Comparison of ENCODE assay signal across 16 cellular contexts in genomic region chr17:42130310-42130936, GRCh38. TPM values are rescaled to one million over a fixed set of nuclear protein-coding genes. Genes with fewer than 3 reads are reported as not detected.
DNase-seq lines count a peak whose midpoint lies in the region; TF ChIP-seq lines count a peak whose summit lies in the region.
"Had no signal": no experiment of that assay in that cellular context is flagged by ENCODE, and none has a peak within 500 bp of the region (broad histone marks: within the 10 kb centered on the region; RNA-seq: fewer than 3 reads in every experiment).

No MANE protein-coding gene starts in this region.

- peaks cover 37% of the 10 kb centered on the region for H3K4me1 ChIP-seq in CD4-positive, alpha-beta memory T cell (ENCODE audit: insufficient read depth, low read length)
- peaks cover 3 to 52% (median 29%) of the 10 kb centered on the region in 4 donors for H3K4me1 ChIP-seq in Peyer's patch
- peaks cover 9% of the 10 kb centered on the region for H3K4me1 ChIP-seq in effector memory CD4-positive, alpha-beta T cell (ENCODE audit: control insufficient read depth, insufficient read depth, low read length, poor library complexity, severe bottlenecking)
- H3K4me1 ChIP-seq in rectal smooth muscle tissue (ENCODE audit: control insufficient read depth, insufficient read depth, low read length): no peaks in the 10 kb centered on the region

- H3K4me1 Mint-ChIP-seq in CD4-positive, alpha-beta memory T cell: peaks cover 26 to 44% (median 33%) of the 10 kb centered on the region in 4 donors

- CTCF ChIA-PET in CD4-positive, alpha-beta memory T cell (lab: Charles Lee; ENCODE audit: partially characterized antibody): interaction anchor here (2.5 kb wide), 1 partner anchor 51 kb away, joined by 7 read pairs; the partner anchor contains the start of gene KCNH4

- H3K27ac ChIP-seq in CD4-positive, alpha-beta memory T cell (ENCODE audit: low read depth, low read length): no peak overlapping the region
- peak overlapping the region in 3 of 4 donors; percentile 38 to 86 (median 74) for H3K27ac ChIP-seq in Peyer's patch
- H3K27ac ChIP-seq in effector memory CD4-positive, alpha-beta T cell (ENCODE audit: insufficient read depth, low read length, poor library complexity, severe bottlenecking): peak overlapping the region; percentile 9
- peak overlapping the region; percentile 20 for H3K27ac ChIP-seq in rectal smooth muscle tissue (ENCODE audit: low read depth, low read length)
- H3K27ac ChIP-seq: epithelial cell of prostate, SK-N-MC had no signal

- TF ChIP-seq CTCF in Peyer's patch (IDR thresholded peaks at IDR 0.05): no peak

- TF ChIP-seq POLR2A in Peyer's patch (IDR thresholded peaks at IDR 0.05): no peak

- H3K36me3 Mint-ChIP-seq in CD4-positive, alpha-beta memory T cell: peaks cover 46 to 67% of the 10 kb centered on the region in 2 donors

- H3K27ac Mint-ChIP-seq in CD4-positive, alpha-beta memory T cell: peak overlapping the region in 5 of 7 donors; percentile 33 to 87 (median 68)

- H3K4me3 ChIP-seq in CD4-positive, alpha-beta memory T cell (ENCODE audit: low read length in 2 of 2): no peak overlapping the region
- no peak overlapping the region for H3K4me3 ChIP-seq in Peyer's patch
- H3K4me3 ChIP-seq in effector memory CD4-positive, alpha-beta T cell (ENCODE audit: insufficient read depth, low read depth, low read length, poor library complexity, severe bottlenecking): no peak overlapping the region
- no peak overlapping the region for H3K4me3 ChIP-seq in rectal smooth muscle tissue (ENCODE audit: low read length)
- H3K4me3 ChIP-seq: SK-N-MC, thoracic aorta had no signal

- DNase-seq in CD4-positive, alpha-beta memory T cell: no peak
- DNase-seq in Peyer's patch (no peak), T1000 (lab: John Stamatoyannopoulos, UW) (no peak), RPMI8226 (no peak), SKM-1 (lab: John Stamatoyannopoulos, UW; ENCODE audit: unreplicated experiment) (no peak), NCI-H1092 treated with DMSO at 0.1 percent for 48 hours (lab: John Stamatoyannopoulos, UW) (no peak)
- no peak for DNase-seq in effector memory CD4-positive, alpha-beta T cell
- DNase-seq: activated CD4-positive, alpha-beta T cell treated with anti-CD3 and anti-CD28 coated beads, Interleukin-2, amount 50 U/mL, for 4 hours; COR-L47; MM.1S; NCI-H510A had no signal

- intact Hi-C loops in CD4-positive, alpha-beta memory T cell (cut with micrococcal nuclease): no loop called here

- H3K9me3 Mint-ChIP-seq in CD4-positive, alpha-beta memory T cell: no peaks in the 10 kb centered on the region
- H3K9me3 Mint-ChIP-seq: neural crest cell had no signal

- no peaks in the 10 kb centered on the region for H3K27me3 ChIP-seq in CD4-positive, alpha-beta memory T cell (ENCODE audit: insufficient read depth, low read length)
- H3K27me3 ChIP-seq in Peyer's patch (no peaks in the 10 kb centered on the region), rectal smooth muscle tissue (ENCODE audit: control insufficient read depth, insufficient read depth, low read length) (no peaks in the 10 kb centered on the region)
- no peaks in the 10 kb centered on the region for H3K27me3 ChIP-seq in effector memory CD4-positive, alpha-beta T cell (replicated peaks; ENCODE audit: control insufficient read depth, insufficient read depth, low read length, poor library complexity, severe bottlenecking)

- H3K4me3 Mint-ChIP-seq in CD4-positive, alpha-beta memory T cell: no peak overlapping the region
- H3K4me3 Mint-ChIP-seq: neural crest cell had no signal

- no peaks in the 10 kb centered on the region for H3K9me3 ChIP-seq in CD4-positive, alpha-beta memory T cell (ENCODE audit: control insufficient read depth in 1 of 2, low read length in 2 of 2)
- no peaks in the 10 kb centered on the region for H3K9me3 ChIP-seq in Peyer's patch
- no peaks in the 10 kb centered on the region for H3K9me3 ChIP-seq in effector memory CD4-positive, alpha-beta T cell (ENCODE audit: control insufficient read depth, low read length)
- H3K9me3 ChIP-seq: thoracic aorta had no signal

- H3K27me3 Mint-ChIP-seq in CD4-positive, alpha-beta memory T cell: no peaks in the 10 kb centered on the region

- no peak overlapping the region for H3K9ac ChIP-seq in rectal smooth muscle tissue (ENCODE audit: low read length)

- peaks cover 53% of the 10 kb centered on the region for H3K36me3 ChIP-seq in CD4-positive, alpha-beta memory T cell (ENCODE audit: insufficient read depth, low read length)
- H3K36me3 ChIP-seq in Peyer's patch (peaks cover 0 to 59% (median 2%) of the 10 kb centered on the region in 3 donors), rectal smooth muscle tissue (ENCODE audit: control insufficient read depth, insufficient read depth, low read length) (peaks cover 22% of the 10 kb centered on the region)
- H3K36me3 ChIP-seq in effector memory CD4-positive, alpha-beta T cell (ENCODE audit: control insufficient read depth, insufficient read depth, low read length): peaks cover 60% of the 10 kb centered on the region

- POLR2A ChIA-PET in CD4-positive, alpha-beta memory T cell (lab: Charles Lee; ENCODE audit: partially characterized antibody): interaction anchor here (1.4 kb wide), 1 partner anchor 13 kb away, joined by 3 read pairs; no protein-coding TSS in a partner anchor

RNA-seq across cellular contexts. Expression of gene HSPB9, which starts 7.8 kb away (rescaled TPM):
- total RNA-seq in CD4-positive, alpha-beta memory T cell: not detected
- polyA plus RNA-seq in CD4-positive, alpha-beta memory T cell: not detected
- not detected for total RNA-seq in Peyer's patch
- total RNA-seq: thoracic aorta had no signal

RNA-seq across cellular contexts. Expression of gene KAT2A, which starts 9.3 kb away (rescaled TPM):
- 10 to 100 TPM; 38.5 to 39.9 TPM for total RNA-seq in CD4-positive, alpha-beta memory T cell
- polyA plus RNA-seq in CD4-positive, alpha-beta memory T cell: 1 to 10 TPM; 5.9 to 7.3 TPM
- total RNA-seq in Peyer's patch: 100 to 1,000 TPM in 1 of 4 donors, 10 to 100 TPM in 2, 1 to 10 TPM in 1; 9.8 to 172 (median 38.4) TPM

RNA-seq across cellular contexts. Expression of gene DHX58, which starts 17.9 kb away (rescaled TPM):
- 10 to 100 TPM; 41.8 to 43.3 TPM for total RNA-seq in CD4-positive, alpha-beta memory T cell
- polyA plus RNA-seq in CD4-positive, alpha-beta memory T cell: 10 to 100 TPM; 11.9 to 19.3 TPM
- total RNA-seq in Peyer's patch: 10 to 100 TPM; 12.8 to 24.8 (median 18.4) TPM
- total RNA-seq: neural crest cell had no signal

RNA-seq across cellular contexts. Expression of gene RAB5C, which starts 24.4 kb away (rescaled TPM):
- total RNA-seq in CD4-positive, alpha-beta memory T cell: 10 to 100 TPM; 77.7 to 80.6 TPM
- 10 to 100 TPM; 63.4 to 73.1 TPM for polyA plus RNA-seq in CD4-positive, alpha-beta memory T cell
- 100 to 1,000 TPM in 2 of 4 donors, 10 to 100 TPM in 2; 80.9 to 153 (median 116) TPM for total RNA-seq in Peyer's patch

RNA-seq across cellular contexts. Expression of gene ZNF385C, which starts 32.1 kb away (rescaled TPM):
- total RNA-seq in CD4-positive, alpha-beta memory T cell: under 1 TPM in 1 of 2 experiments, not detected in 1; 0.36 TPM
- polyA plus RNA-seq in CD4-positive, alpha-beta memory T cell: not detected
- 1 to 10 TPM in 1 of 4 donors, under 1 TPM in 1, not detected in 2; 0.53 to 1.3 TPM for total RNA-seq in Peyer's patch
- total RNA-seq: thoracic aorta had no signal
